ENCODE assay signal across 18 cellular contexts in genomic region chr4:99100876-99101275, GRCh38. TPM values are rescaled to one million over a fixed set of nuclear protein-coding genes. Genes with fewer than 3 reads are reported as not detected.
DNase-seq lines count a peak whose midpoint lies in the region; ATAC-seq, FAIRE-seq and TF ChIP-seq lines count a peak whose summit lies in the region.
"Had no signal": no experiment of that assay in that cellular context is flagged by ENCODE, and none has a peak within 500 bp of the region (broad histone marks: within the 10 kb centered on the region; RNA-seq: fewer than 3 reads in every experiment).

No MANE protein-coding gene starts in this region.

- ATAC-seq in K562, result no peak; the same call in 2 of the 3 replicates
- ATAC-seq in GM18511 (IDR thresholded peaks at IDR 0.05; ENCODE audit: unreplicated experiment), result no peak

- no peak overlapping the region for H3K4ac ChIP-seq in mesendoderm (ENCODE audit: low read depth, low read length)

- WGBS in K562 (ENCODE audit: insufficient coverage, low coverage, missing lambda C conversion rate), result 83% methylated on average over 1 of the region's 1 CpG
- WGBS in mesendoderm (ENCODE audit: extremely low coverage, insufficient coverage, low lambda C conversion rate), result no CpG with 5 or more reads among the region's 1 CpG

- no peak overlapping the region for H2BK15ac ChIP-seq in mesendoderm (replicated peaks; ENCODE audit: low read depth)

- no peaks in the 10 kb centered on the region for H4K20me1 ChIP-seq in K562 (replicated peaks; ENCODE audit: control insufficient read depth, insufficient read depth, low read length)

- no peaks in the 10 kb centered on the region for H3K36me3 Mint-ChIP-seq in HFFc6 (ENCODE audit: low read depth)

- H2AK5ac ChIP-seq in mesendoderm (ENCODE audit: low read length), result no peak overlapping the region

- no peaks in the 10 kb centered on the region for H3K79me1 ChIP-seq in mesendoderm (ENCODE audit: low read length)

- no peak for TF ChIP-seq RAD21 in K562 (CRISPR knock-in tag; conservative IDR thresholded peaks at IDR 0.05 in 1 of 2, IDR thresholded peaks at IDR 0.05 in 1 of 2)

- H3K9me3 ChIP-seq in K562 (replicated peaks; ENCODE audit: control insufficient read depth, insufficient read depth, low read depth, low read length) (no peaks in the 10 kb centered on the region), Peyer's patch (no peaks in the 10 kb centered on the region)
- H3K9me3 ChIP-seq: BE2C, HAP-1 had no signal

- H2AFZ ChIP-seq in K562 (ENCODE audit: low read depth, low read length), result no peak overlapping the region

- no peak overlapping the region for H3K4me3 ChIP-seq in K562
- H3K4me3 ChIP-seq in mesendoderm (ENCODE audit: low read length), result no peak overlapping the region
- H3K4me3 ChIP-seq in Peyer's patch, result no peak overlapping the region
- H3K4me3 ChIP-seq: HAP-1 had no signal

- CTCF ChIA-PET in K562 (lab: Yijun Ruan, JAX; ENCODE audit: low intra/inter-chr PET ratio), result no interaction called here

- no peak overlapping the region for H3K4me2 ChIP-seq in K562 (ENCODE audit: insufficient read depth, low read length)
- H3K4me2 ChIP-seq in mesendoderm (ENCODE audit: low read length), result no peak overlapping the region

- no peaks in the 10 kb centered on the region; the same call in 1 of the 2 replicates for H3K27me3 Mint-ChIP-seq in HFFc6 (ENCODE audit: insufficient read depth)

- H2BK5ac ChIP-seq in mesendoderm (ENCODE audit: low read length), result no peak overlapping the region

- no peaks in the 10 kb centered on the region for H3K27me3 ChIP-seq in K562 (ENCODE audit: control insufficient read depth in 2 of 2, insufficient read depth in 2 of 2, low read length in 2 of 2)
- no peaks in the 10 kb centered on the region for H3K27me3 ChIP-seq in mesendoderm (ENCODE audit: insufficient read depth, low read length, poor library complexity)
- no peaks in the 10 kb centered on the region for H3K27me3 ChIP-seq in Peyer's patch

- H3K4me3 Mint-ChIP-seq in HFFc6, result no peak overlapping the region
- H3K4me3 Mint-ChIP-seq: CD4-positive, alpha-beta memory T cell had no signal

- POLR2A ChIA-PET in K562 (lab: Yijun Ruan, JAX), result no interaction called here

- TF ChIP-seq POLR2A in K562 (conservative IDR thresholded peaks at IDR 0.05) (no peak), Peyer's patch (IDR thresholded peaks at IDR 0.05) (no peak)

- in situ Hi-C loops in K562 (cut with MboI), result no loop called here

- H3K79me2 ChIP-seq in K562 (ENCODE audit: control insufficient read depth, insufficient read depth, low read length) (no peaks in the 10 kb centered on the region; the same call in 2 of the 3 replicates), mesendoderm (ENCODE audit: control insufficient read depth, insufficient read depth, low read length) (no peaks in the 10 kb centered on the region)

- no peak overlapping the region for H3K27ac ChIP-seq in K562 (ENCODE audit: extremely low read depth, low read depth, low read length)
- H3K27ac ChIP-seq in mesendoderm (ENCODE audit: low read depth, low read length), result no peak overlapping the region
- no peak overlapping the region for H3K27ac ChIP-seq in Peyer's patch
- H3K27ac ChIP-seq: C4-2B had no signal

- TF ChIP-seq EP300 in K562 (IDR thresholded peaks at IDR 0.05; ENCODE audit: low read length), result no peak

- no peak overlapping the region for H3K18ac ChIP-seq in mesendoderm (ENCODE audit: low read length)

- no peaks in the 10 kb centered on the region for H3K9me3 Mint-ChIP-seq in HFFc6

- H3K56ac ChIP-seq in mesendoderm (ENCODE audit: low read length), result no peak overlapping the region

- DNase-seq in AG20443 (ENCODE audit: low spot score) (peak; percentile 44), HFFc6 (no peak), K562 (ENCODE audit: extremely low read depth in 1 of 4, low spot score in 3 of 4) (no peak), mesendoderm (peak; percentile 20), GDM1 (lab: John Stamatoyannopoulos, UW) (no peak), cortex of kidney (lab: John Stamatoyannopoulos, UW) (no peak), Peyer's patch (no peak)
- DNase-seq: ACHN; BE2C; CD4-positive, alpha-beta memory T cell; DMS79; EL had no signal

- no peak overlapping the region for H3K23ac ChIP-seq in mesendoderm (ENCODE audit: low read length)

- no peaks in the 10 kb centered on the region for H3K9me1 ChIP-seq in K562 (ENCODE audit: control insufficient read depth, insufficient read depth, low read length)

- FAIRE-seq in K562 (lab: Jason Lieb, UNC), result peak; percentile 52
- FAIRE-seq: G401.6, H1 had no signal

- H4K8ac ChIP-seq in mesendoderm (ENCODE audit: low read depth, low read length), result no peak overlapping the region

- no peaks in the 10 kb centered on the region for H3K36me3 ChIP-seq in K562 (ENCODE audit: control insufficient read depth, insufficient read depth, low read length)
- no peaks in the 10 kb centered on the region for H3K36me3 ChIP-seq in mesendoderm (ENCODE audit: control insufficient read depth, insufficient read depth, low read length)
- no peaks in the 10 kb centered on the region for H3K36me3 ChIP-seq in Peyer's patch
- H3K36me3 ChIP-seq: BE2C, HAP-1 had no signal

- H4K5ac ChIP-seq in mesendoderm (ENCODE audit: low read length), result no peak overlapping the region

- no peak overlapping the region for H2BK120ac ChIP-seq in mesendoderm (ENCODE audit: low read depth, low read length)

- intact Hi-C loops in K562 (cut with micrococcal nuclease), result no loop called here

- H3K4me1 Mint-ChIP-seq in HFFc6 (ENCODE audit: low read depth), result peaks cover 26% of the 10 kb centered on the region

- H3K9ac ChIP-seq in K562 (ENCODE audit: insufficient read depth in 1 of 2, low read depth in 2 of 2, low read length in 2 of 2), result no peak overlapping the region
- H3K9ac ChIP-seq in mesendoderm (ENCODE audit: low read length), result no peak overlapping the region

- TF ChIP-seq CTCF in HFFc6 (IDR thresholded peaks at IDR 0.05), result no peak
- no peak for TF ChIP-seq CTCF in K562 (IDR thresholded peaks at IDR 0.05 in 2 of 3, conservative IDR thresholded peaks at IDR 0.05 in 1 of 3; ENCODE audit: insufficient read depth in 2 of 3, low read depth in 1 of 3, low read length in 3 of 3)
- no peak for TF ChIP-seq CTCF in Peyer's patch (IDR thresholded peaks at IDR 0.05)

- no TSS peak for BruUV-seq in K562 (replicated peaks; lab: Mats Ljungman, UMichigan)

- peak overlapping the region; percentile 33; the same call in 1 of the 2 replicates for H3K27ac Mint-ChIP-seq in HFFc6
- H3K27ac Mint-ChIP-seq: CD4-positive, alpha-beta memory T cell had no signal

- H3K4me1 ChIP-seq in K562 (replicated peaks in 1 of 2; ENCODE audit: control insufficient read depth in 2 of 2, insufficient read depth in 2 of 2, low read length in 2 of 2) (peaks cover 0 to 4% of the 10 kb centered on the region in 2 experiments; a peak in 3 of 5 replicates), mesendoderm (ENCODE audit: control insufficient read depth, low read depth, low read length) (no peaks in the 10 kb centered on the region), Peyer's patch (no peaks in the 10 kb centered on the region)
- H3K4me1 ChIP-seq: BE2C, HAP-1 had no signal

TF ChIP-seq in K562, 482 proteins besides CTCF, POLR2A, EP300 and RAD21 (continues in another document):
- no peak for TF ChIP-seq POLR3G (IDR thresholded peaks at IDR 0.05; ENCODE audit: extremely low read depth, insufficient read length, insufficient replicate concordance)
- no peak for TF ChIP-seq SMARCE1 (IDR thresholded peaks at IDR 0.05)

RNA-seq across cellular contexts. Expression of gene ADH5, which starts 12.3 kb away (rescaled TPM):
- 100 to 1,000 TPM; 193 to 211 (median 205) TPM for total RNA-seq in HFFc6 (2021; fragmentation: NEBNext Ultra II Directional; extraction: Animal tissue kit (Norgen Biotek cat#: 25700))
- total RNA-seq in K562 (2011; cell fraction: chromatin; rRNA removed; ENCODE audit: low replicate concordance), result 48.9 and 128 TPM in 2 replicates
- total RNA-seq in K562 (2011; cell fraction: nucleolus; rRNA removed), result 37.4 and 45.1 TPM in 2 replicates
- 74.9 and 99.7 TPM in 2 replicates for total RNA-seq in K562 (2011; cell fraction: nucleoplasm; rRNA removed)
- total RNA-seq in K562 (2014; rRNA removed) (115 and 127 TPM in 2 replicates), K562 (2014; rRNA removed; fragmentation: Illumina TruSeq; extraction: Trizol) (225 and 246 TPM in 2 replicates), K562 (2015; rRNA removed; fragmentation: Illumina TruSeq; extraction: Trizol) (167 and 169 TPM in 2 replicates), K562 (2021) (200 and 205 TPM in 2 replicates), Peyer's patch (10 to 100 TPM; 61.1 to 80.3 (median 73.5) TPM)
- polyA plus RNA-seq in K562 (2011; rRNA removed) (259 and 310 TPM in 2 replicates), K562 (2014; fragmentation: Illumina TruSeq; extraction: Trizol) (163 and 179 TPM in 2 replicates), K562 (2014; fragmentation: Nextera tagmentation; extraction: Ambion mirVana) (100 to 1,000 TPM; 227 to 295 TPM), K562 (2014; rRNA removed) (192 and 195 TPM in 2 replicates)
- polyA plus RNA-seq in K562 (2011; cell fraction: cytosol; rRNA removed), result 64.1 and 175 TPM in 2 replicates
- polyA plus RNA-seq in K562 (2011; cell fraction: nucleus; rRNA removed), result 45.4 and 85.0 TPM in 2 replicates
- 147 and 179 TPM in 2 replicates for polyA plus RNA-seq in K562 (2012)
- polyA minus RNA-seq in K562 (2011; rRNA and poly(A)+ RNA removed), result 259 and 261 TPM in 2 replicates
- 56.6 and 76.9 TPM in 2 replicates for polyA minus RNA-seq in K562 (2011; cell fraction: cytosol; rRNA and poly(A)+ RNA removed)
- polyA minus RNA-seq in K562 (2011; cell fraction: nucleus; rRNA and poly(A)+ RNA removed), result 38.1 and 68.4 TPM in 2 replicates
- polyA plus RNA-seq in mesendoderm (2013, experiment 1 of 2), result 185 TPM
- 183 TPM for polyA plus RNA-seq in mesendoderm (2013, experiment 2 of 2)

RNA-seq across cellular contexts. Expression of gene ADH4, which starts 43.2 kb away (rescaled TPM):
- total RNA-seq in HFFc6 (2021; fragmentation: NEBNext Ultra II Directional; extraction: Animal tissue kit (Norgen Biotek cat#: 25700)), result not detected
- not detected in 2 replicates for total RNA-seq in K562 (2011; cell fraction: chromatin; rRNA removed; ENCODE audit: low replicate concordance)
- not detected in 2 replicates for total RNA-seq in K562 (2011; cell fraction: nucleolus; rRNA removed)
- not detected in 2 replicates for total RNA-seq in K562 (2011; cell fraction: nucleoplasm; rRNA removed)
- total RNA-seq in K562 (2014; rRNA removed), result not detected in 2 replicates
- not detected in 2 replicates for total RNA-seq in K562 (2014; rRNA removed; fragmentation: Illumina TruSeq; extraction: Trizol)
- total RNA-seq in K562 (2015; rRNA removed; fragmentation: Illumina TruSeq; extraction: Trizol), result not detected in 2 replicates
- not detected in 2 replicates for total RNA-seq in K562 (2021)
- not detected in 2 replicates for polyA plus RNA-seq in K562 (2011; rRNA removed)
- not detected in 2 replicates for polyA plus RNA-seq in K562 (2011; cell fraction: cytosol; rRNA removed)
- polyA plus RNA-seq in K562 (2011; cell fraction: nucleus; rRNA removed), result not detected in 2 replicates
- not detected in 2 replicates for polyA plus RNA-seq in K562 (2012)
- polyA plus RNA-seq in K562 (2014; fragmentation: Illumina TruSeq; extraction: Trizol), result not detected in 2 replicates
- not detected for polyA plus RNA-seq in K562 (2014; fragmentation: Nextera tagmentation; extraction: Ambion mirVana)
- polyA plus RNA-seq in K562 (2014; rRNA removed), result not detected in 2 replicates
- polyA minus RNA-seq in K562 (2011; rRNA and poly(A)+ RNA removed), result not detected in 2 replicates
- polyA minus RNA-seq in K562 (2011; cell fraction: cytosol; rRNA and poly(A)+ RNA removed), result not detected in 2 replicates
- not detected in 2 replicates for polyA minus RNA-seq in K562 (2011; cell fraction: nucleus; rRNA and poly(A)+ RNA removed)
- 0.03 TPM for polyA plus RNA-seq in mesendoderm (2013, experiment 1 of 2)
- not detected for polyA plus RNA-seq in mesendoderm (2013, experiment 2 of 2)
- 1 to 10 TPM in 2 of 4 donors, not detected in 2; 1.6 to 4.1 TPM for total RNA-seq in Peyer's patch
- total RNA-seq: A172; CD4-positive, alpha-beta memory T cell; H1 had no signal
- polyA plus RNA-seq: CD4-positive, alpha-beta memory T cell; H1 had no signal

Comparison
In these comparisons a context has a peak if more than half of its experiments do, and no peak if none do; other contexts are left out.
1. DNase-seq: peak in AG20443 (single experiment) and mesendoderm (single experiment); none in HFFc6 (single experiment), K562 (0 of 4), GDM1 (single experiment), cortex of kidney (single experiment) and Peyer's patch (0 of 3).